Comparison of ENCODE assay signal across 8 cellular contexts in the genomic region with DNA sequence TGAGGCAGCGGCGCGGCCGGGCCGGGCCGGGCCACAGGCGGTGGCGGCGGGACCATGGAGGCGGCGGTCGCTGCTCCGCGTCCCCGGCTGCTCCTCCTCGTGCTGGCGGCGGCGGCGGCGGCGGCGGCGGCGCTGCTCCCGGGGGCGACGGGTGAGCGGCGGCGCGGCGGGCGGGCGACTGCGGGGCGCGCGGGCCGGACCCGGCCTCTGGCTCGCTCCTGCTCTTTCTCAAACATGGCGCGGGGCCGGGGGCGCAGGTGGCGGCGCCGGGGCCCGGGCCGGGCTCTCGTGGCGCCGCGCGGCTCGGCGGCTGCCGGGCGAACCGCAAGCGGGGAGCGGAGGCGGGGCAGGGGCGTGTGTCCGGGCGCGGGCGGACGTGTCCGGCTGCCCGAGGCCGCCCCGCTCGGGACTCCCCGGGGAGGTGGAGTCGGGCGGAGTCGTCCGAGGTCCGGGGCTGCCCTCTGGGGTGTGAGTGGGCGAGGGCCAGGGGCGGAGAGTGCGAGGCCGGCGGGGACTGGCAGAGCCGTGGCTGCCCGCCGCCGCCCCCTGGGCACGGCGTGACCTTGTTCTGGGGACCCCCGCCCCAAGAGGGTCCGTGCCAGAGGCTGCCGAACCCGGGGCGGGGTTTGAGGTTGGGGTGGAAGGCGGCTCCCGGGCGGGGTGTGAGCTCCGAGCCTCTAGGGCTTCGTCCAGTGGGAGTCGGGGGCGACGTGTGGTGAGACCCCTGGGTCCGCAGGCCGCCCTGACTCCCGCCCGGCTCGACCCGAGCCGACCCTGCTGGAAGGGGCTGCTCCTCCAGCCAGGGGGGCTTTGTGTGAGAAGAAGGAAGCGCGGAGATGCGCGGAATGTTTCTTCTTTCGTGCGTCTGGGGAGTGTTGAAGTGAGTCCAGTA. TPM values are rescaled to one million over a fixed set of nuclear protein-coding genes. Genes with fewer than 3 reads are reported as not detected.
DNase-seq lines count a peak whose midpoint lies in the region; ATAC-seq and TF ChIP-seq lines count a peak whose summit lies in the region.

No MANE protein-coding gene starts in this region.

- H3K27me3 ChIP-seq in H7 (ENCODE audit: control insufficient read depth, insufficient read depth, low read length) (peaks cover 3% of the 10 kb centered on the region), lower lobe of right lung (ENCODE audit: low read depth) (no peaks in the 10 kb centered on the region)

- H3K27ac ChIP-seq in lower lobe of right lung, result peak overlapping the region; percentile 91

- no peaks in the 10 kb centered on the region for H3K9me3 Mint-ChIP-seq in activated CD4-positive, alpha-beta T cell treated with anti-CD3 and anti-CD28 coated beads, Interleukin-2, amount 10 ng/mL, durations not matched to agents 24 days and 14 days
- no peaks in the 10 kb centered on the region for H3K9me3 Mint-ChIP-seq in stimulated activated memory B cell treated with anti-CD40 and anti-IgM and Interleukin-4, amounts not matched to agents 10 μg/mL and 1 μg/mL and 100 μg/mL, for 72 hours

- peak overlapping the region; percentile 90 for H3K4me3 Mint-ChIP-seq in activated CD4-positive, alpha-beta T cell treated with anti-CD3 and anti-CD28 coated beads, Interleukin-2, amount 10 ng/mL, durations not matched to agents 24 days and 14 days
- peak overlapping the region; percentile 81 for H3K4me3 Mint-ChIP-seq in stimulated activated memory B cell treated with anti-CD40 and anti-IgM and Interleukin-4, amounts not matched to agents 10 μg/mL and 1 μg/mL and 100 μg/mL, for 72 hours

- no peaks in the 10 kb centered on the region for H3K36me3 ChIP-seq in H7 (replicated peaks; ENCODE audit: control insufficient read depth, insufficient read depth, low read length)
- H3K36me3 ChIP-seq in lower lobe of right lung, result no peaks in the 10 kb centered on the region

- ATAC-seq in lower lobe of right lung, result peak; percentile 87 to 89
- ATAC-seq in stimulated activated memory B cell treated with anti-CD40 and anti-IgM and Interleukin-4, amounts not matched to agents 10 μg/mL and 1 μg/mL and 100 μg/mL, for 72 hours, result peak; percentile 71

- peaks cover 52% of the 10 kb centered on the region for H3K4me1 ChIP-seq in lower lobe of right lung

- no peak for TF ChIP-seq CTCF in lower lobe of right lung (IDR thresholded peaks at IDR 0.05)

- no peaks in the 10 kb centered on the region for H3K27me3 Mint-ChIP-seq in activated CD4-positive, alpha-beta T cell treated with anti-CD3 and anti-CD28 coated beads, Interleukin-2, amount 10 ng/mL, durations not matched to agents 24 days and 14 days
- H3K27me3 Mint-ChIP-seq in stimulated activated memory B cell treated with anti-CD40 and anti-IgM and Interleukin-4, amounts not matched to agents 10 μg/mL and 1 μg/mL and 100 μg/mL, for 72 hours, result no peaks in the 10 kb centered on the region

- H3K4me3 ChIP-seq in H7 (ENCODE audit: insufficient read depth, low read depth, low read length), result peak overlapping the region; percentile 71
- peak overlapping the region; percentile 71 for H3K4me3 ChIP-seq in lower lobe of right lung

- peaks cover 18% of the 10 kb centered on the region for H3K36me3 Mint-ChIP-seq in activated CD4-positive, alpha-beta T cell treated with anti-CD3 and anti-CD28 coated beads, Interleukin-2, amount 10 ng/mL, durations not matched to agents 24 days and 14 days (ENCODE audit: low read depth)
- H3K36me3 Mint-ChIP-seq in stimulated activated memory B cell treated with anti-CD40 and anti-IgM and Interleukin-4, amounts not matched to agents 10 μg/mL and 1 μg/mL and 100 μg/mL, for 72 hours, result no peaks in the 10 kb centered on the region

- intact Hi-C loops in activated CD4-positive, alpha-beta T cell treated with anti-CD3 and anti-CD28 coated beads, Interleukin-2, amount 10 ng/mL, durations not matched to agents 24 days and 14 days (cut with micrococcal nuclease), result loop anchor here (1.0 to 10.0 kb wide), 6 partner anchors 12 to 719 kb away; a partner anchor contains a TSS
- intact Hi-C loops in lower lobe of right lung (cut with DNase I), result no loop called here

- no peaks in the 10 kb centered on the region for H3K9me3 ChIP-seq in lower lobe of right lung

- peak overlapping the region; percentile 82 for H3K27ac Mint-ChIP-seq in activated CD4-positive, alpha-beta T cell treated with anti-CD3 and anti-CD28 coated beads, Interleukin-2, amount 10 ng/mL, durations not matched to agents 24 days and 14 days
- H3K27ac Mint-ChIP-seq in stimulated activated memory B cell treated with anti-CD40 and anti-IgM and Interleukin-4, amounts not matched to agents 10 μg/mL and 1 μg/mL and 100 μg/mL, for 72 hours, result peak overlapping the region; percentile 81

- peaks cover 58% of the 10 kb centered on the region for H3K4me1 Mint-ChIP-seq in activated CD4-positive, alpha-beta T cell treated with anti-CD3 and anti-CD28 coated beads, Interleukin-2, amount 10 ng/mL, durations not matched to agents 24 days and 14 days
- peaks cover 60% of the 10 kb centered on the region for H3K4me1 Mint-ChIP-seq in stimulated activated memory B cell treated with anti-CD40 and anti-IgM and Interleukin-4, amounts not matched to agents 10 μg/mL and 1 μg/mL and 100 μg/mL, for 72 hours

- DNase-seq in NCI-H1092 (lab: John Stamatoyannopoulos, UW) (peak; percentile 7), NCI-H1092 treated with DMSO at 0.1 percent for 48 hours (lab: John Stamatoyannopoulos, UW) (no peak), H7 (peak; percentile 85), Kasumi-1 (lab: John Stamatoyannopoulos, UW) (peak; percentile 37 to 47), ecto neural progenitor cell (ENCODE audit: low spot score) (peak; percentile 84), lower lobe of right lung (peak; percentile 91)
- peak; percentile 87 for DNase-seq in activated CD4-positive, alpha-beta T cell treated with anti-CD3 and anti-CD28 coated beads, Interleukin-2, amount 10 ng/mL, durations not matched to agents 24 days and 14 days

RNA-seq across cellular contexts. Expression of a gene that starts 0.5 kb away (rescaled TPM):
- total RNA-seq in H7 (2014; rRNA removed; shearing (Covaris generic)), result 16.9 and 23.4 TPM in 2 replicates
- total RNA-seq in activated CD4-positive, alpha-beta T cell treated with anti-CD3 and anti-CD28 coated beads, Interleukin-2, amount 10 ng/mL, durations not matched to agents 24 days and 14 days, result 29.7 and 35.3 TPM in 2 replicates
- total RNA-seq in lower lobe of right lung, result 78.8 TPM
